In the genomic region with DNA sequence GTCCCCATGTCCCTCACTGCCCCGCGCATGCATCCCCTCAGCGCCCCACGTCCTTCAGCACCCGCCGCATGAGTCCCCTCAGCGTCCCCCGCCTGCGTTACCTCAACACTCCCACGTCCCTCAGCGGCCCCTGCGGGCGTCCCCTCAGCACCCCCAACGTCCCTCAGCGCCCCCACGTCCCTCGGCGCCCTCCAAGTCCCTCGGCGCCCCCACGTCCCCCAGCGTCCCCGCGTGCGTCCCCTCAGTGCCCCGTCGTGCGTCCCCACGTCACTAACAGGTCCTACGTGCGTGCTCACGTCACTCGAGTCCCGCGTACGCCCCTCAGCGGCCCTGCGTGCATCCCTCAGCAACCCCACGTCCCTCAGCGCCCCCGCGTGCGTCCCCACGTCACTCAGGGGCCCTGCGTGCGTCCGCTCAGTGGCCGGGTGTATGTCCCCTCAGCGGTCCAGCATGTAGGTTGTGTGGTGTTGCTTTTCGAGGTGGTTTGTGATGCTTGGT, we compare ENCODE assay signal across 17 cellular contexts. TPM values are rescaled to one million over a fixed set of nuclear protein-coding genes. Genes with fewer than 3 reads are reported as not detected.
DNase-seq lines count a peak whose midpoint lies in the region; ATAC-seq and TF ChIP-seq lines count a peak whose summit lies in the region.
"Had no signal": no experiment of that assay in that cellular context is flagged by ENCODE, and none has a peak within 500 bp of the region (broad histone marks: within the 10 kb centered on the region; RNA-seq: fewer than 3 reads in every experiment).

No MANE protein-coding gene starts in this region.

- peaks cover 25% of the 10 kb centered on the region for H3K27me3 Mint-ChIP-seq in activated CD8-positive, alpha-beta memory T cell treated with anti-CD3 and anti-CD28 coated beads, Interleukin-2, amount 10 ng/mL, durations not matched to agents 7 days and 5 days
- H3K27me3 Mint-ChIP-seq in CD14-positive monocyte (ENCODE audit: low read depth in 3 of 3), result peaks cover 10 to 25% (median 11%) of the 10 kb centered on the region in 3 donors

- H3K9ac ChIP-seq in IMR-90 (ENCODE audit: low read depth, low read length), result no peak overlapping the region
- H3K9ac ChIP-seq: BLaER1 had no signal

- no peaks in the 10 kb centered on the region for H3K36me3 Mint-ChIP-seq in activated CD8-positive, alpha-beta memory T cell treated with anti-CD3 and anti-CD28 coated beads, Interleukin-2, amount 10 ng/mL, durations not matched to agents 7 days and 5 days
- no peaks in the 10 kb centered on the region for H3K36me3 Mint-ChIP-seq in CD14-positive monocyte

- no peak overlapping the region for H3K56ac ChIP-seq in IMR-90 (ENCODE audit: extremely low read depth, insufficient read depth, low read length)

- no peaks in the 10 kb centered on the region for H3K79me1 ChIP-seq in IMR-90 (ENCODE audit: low read depth in 1 of 2, low read length in 2 of 2)

- H2BK5ac ChIP-seq in IMR-90 (ENCODE audit: low read depth, low read length, poor library complexity, severe bottlenecking), result no peak overlapping the region

- H4K8ac ChIP-seq in IMR-90 (ENCODE audit: low read depth in 2 of 2, low read length in 2 of 2), result no peak overlapping the region

- no peak overlapping the region for H2BK15ac ChIP-seq in IMR-90 (ENCODE audit: low read depth, low read length)

- CTCF ChIA-PET in activated CD8-positive, alpha-beta memory T cell treated with anti-CD3 and anti-CD28 coated beads, Interleukin-2, amount 10 ng/mL, durations not matched to agents 7 days and 5 days (lab: Charles Lee), result no interaction called here
- CTCF ChIA-PET in IMR-90 (lab: Yijun Ruan, JAX), result no interaction called here

- no peak overlapping the region for H4K91ac ChIP-seq in IMR-90 (ENCODE audit: insufficient read depth, low read depth, low read length)

- H4K5ac ChIP-seq in IMR-90 (ENCODE audit: low read depth, low read length), result no peak overlapping the region

- H3K36me3 ChIP-seq in IMR-90 (ENCODE audit: control insufficient read depth, insufficient read depth, low read length) (no peaks in the 10 kb centered on the region), esophagus muscularis mucosa (no peaks in the 10 kb centered on the region)
- H3K36me3 ChIP-seq: BLaER1, HAP-1 had no signal

- H3K27ac ChIP-seq in IMR-90 (ENCODE audit: insufficient read depth, low read length), result no peak overlapping the region
- H3K27ac ChIP-seq in esophagus muscularis mucosa (replicated peaks in 1 of 4), result peak overlapping the region in 2 of 4 donors; percentile 79 to 85
- H3K27ac ChIP-seq: BLaER1, PC-9 had no signal

- peaks cover 3% of the 10 kb centered on the region; the same call in 1 of the 2 replicates for H3K9me1 ChIP-seq in IMR-90 (ENCODE audit: insufficient read depth, low read length)

- H2AK9ac ChIP-seq in IMR-90 (replicated peaks; ENCODE audit: low read depth, low read length, poor library complexity), result no peak overlapping the region

- H3K18ac ChIP-seq in IMR-90 (ENCODE audit: low read depth, low read length), result no peak overlapping the region

- H3K27me3 ChIP-seq in IMR-90 (ENCODE audit: control insufficient read depth, insufficient read depth, low read length) (no peaks in the 10 kb centered on the region), esophagus muscularis mucosa (no peaks in the 10 kb centered on the region)
- H3K27me3 ChIP-seq: BLaER1 had no signal

- H2AFZ ChIP-seq in IMR-90 (replicated peaks; ENCODE audit: low read length, poor library complexity), result no peak overlapping the region
- H2AFZ ChIP-seq: PC-9 had no signal

- no peak for TF ChIP-seq RAD21 in IMR-90 (IDR thresholded peaks at IDR 0.05; ENCODE audit: low read length)

- H3K4me3 Mint-ChIP-seq in activated CD8-positive, alpha-beta memory T cell treated with anti-CD3 and anti-CD28 coated beads, Interleukin-2, amount 10 ng/mL, durations not matched to agents 7 days and 5 days, result no peak overlapping the region
- H3K4me3 Mint-ChIP-seq in CD14-positive monocyte, result no peak overlapping the region

- no peaks in the 10 kb centered on the region for H4K20me1 ChIP-seq in IMR-90 (ENCODE audit: insufficient read depth, low read length)
- H4K20me1 ChIP-seq: BLaER1 had no signal

- DNase-seq in activated CD8-positive, alpha-beta memory T cell treated with anti-CD3 and anti-CD28 coated beads, Interleukin-2, amount 10 ng/mL, durations not matched to agents 7 days and 5 days, result peak; percentile 39
- DNase-seq in activated CD8-positive, alpha-beta memory T cell treated with anti-CD3 and anti-CD28 coated beads for 24 hours, result no peak
- no peak for DNase-seq in IMR-90
- peak; percentile 45 for DNase-seq in esophagus muscularis mucosa (ENCODE audit: extremely low spot score)
- DNase-seq in posterior vena cava (ENCODE audit: low spot score), result peak; percentile 79
- no peak for DNase-seq in CD14-positive monocyte (ENCODE audit: low spot score)
- DNase-seq in AML-193 (lab: John Stamatoyannopoulos, UW), result no peak
- DNase-seq: 8988T, DMS79 treated with DMSO at 0.1 percent for 48 hours, KBM-7, NCI-H1436, NCI-H2029 treated with DMSO at 0.1 percent for 48 hours, NCI-H774, PC-9 had no signal

- H3K4me1 ChIP-seq in IMR-90 (ENCODE audit: control insufficient read depth, insufficient read depth, low read length) (peaks cover 20% of the 10 kb centered on the region), esophagus muscularis mucosa (peaks cover 49 to 74% (median 66%) of the 10 kb centered on the region in 4 donors)
- H3K4me1 ChIP-seq: HAP-1 had no signal

- 91% methylated on average over 7 of the region's 50 CpGs; no CpG with 5 or more reads in 1 of the 2 experiments for WGBS in IMR-90 (ENCODE audit: extremely low coverage in 2 of 2, insufficient read length in 1 of 2), 2 experiments
- 97% methylated on average over 50 of the region's 50 CpGs for WGBS in esophagus muscularis mucosa

- dilution Hi-C loops in IMR-90 (cut with HindIII; ENCODE audit: low sequenced_read_pairs, unreplicated experiment), result no loop called here

- peaks cover 12% of the 10 kb centered on the region for H3K4me1 Mint-ChIP-seq in activated CD8-positive, alpha-beta memory T cell treated with anti-CD3 and anti-CD28 coated beads, Interleukin-2, amount 10 ng/mL, durations not matched to agents 7 days and 5 days
- H3K4me1 Mint-ChIP-seq in CD14-positive monocyte, result no peaks in the 10 kb centered on the region

- no peak for ATAC-seq in activated CD8-positive, alpha-beta memory T cell treated with anti-CD3 and anti-CD28 coated beads, Interleukin-2, amount 10 ng/mL, durations not matched to agents 7 days and 5 days
- no peak for ATAC-seq in IMR-90 (ENCODE audit: low read depth)
- ATAC-seq in HG03196 (IDR thresholded peaks at IDR 0.05; ENCODE audit: unreplicated experiment), result no peak

- no peak overlapping the region for H3K27ac Mint-ChIP-seq in activated CD8-positive, alpha-beta memory T cell treated with anti-CD3 and anti-CD28 coated beads, Interleukin-2, amount 10 ng/mL, durations not matched to agents 7 days and 5 days
- no peak overlapping the region for H3K27ac Mint-ChIP-seq in CD14-positive monocyte

- TF ChIP-seq POLR2A in IMR-90 (IDR thresholded peaks at IDR 0.05; ENCODE audit: low read depth, low read length), result no peak
- TF ChIP-seq POLR2A in esophagus muscularis mucosa (IDR thresholded peaks at IDR 0.05; ENCODE audit: low read depth), result no peak

- no peak overlapping the region for H3K4me3 ChIP-seq in IMR-90 (ENCODE audit: insufficient read depth, low read depth, low read length)
- H3K4me3 ChIP-seq in esophagus muscularis mucosa, result no peak overlapping the region
- H3K4me3 ChIP-seq: BLaER1, HAP-1, PC-9 had no signal

- H3K9me3 ChIP-seq in IMR-90 (ENCODE audit: control insufficient read depth, insufficient read depth, low read length) (no peaks in the 10 kb centered on the region), esophagus muscularis mucosa (no peaks in the 10 kb centered on the region)
- H3K9me3 ChIP-seq: BLaER1, HAP-1 had no signal

- peak overlapping the region; percentile 20; the same call in 1 of the 2 replicates for H2AK5ac ChIP-seq in IMR-90 (ENCODE audit: low read depth, low read length)

- H3K14ac ChIP-seq in IMR-90 (replicated peaks; ENCODE audit: low read depth, low read length), result no peak overlapping the region

- H3K4me2 ChIP-seq in IMR-90 (ENCODE audit: low read depth, low read length), result no peak overlapping the region
- H3K4me2 ChIP-seq: PC-9 had no signal

- no peak for TF ChIP-seq EP300 in esophagus muscularis mucosa (IDR thresholded peaks at IDR 0.05)

- intact Hi-C loops in IMR-90 (cut with micrococcal nuclease), result no loop called here
- intact Hi-C loops in esophagus muscularis mucosa (cut with DNase I), result no loop called here
- intact Hi-C loops in posterior vena cava (cut with DNase I), result no loop called here
- intact Hi-C loops in CD14-positive monocyte (cut with micrococcal nuclease), result no loop called here

- POLR2A ChIA-PET in IMR-90 (lab: Charles Lee; ENCODE audit: unreplicated experiment), result no interaction called here

- H2BK20ac ChIP-seq in IMR-90 (ENCODE audit: low read depth, low read length), result no peak overlapping the region

- H3K9me3 Mint-ChIP-seq in activated CD8-positive, alpha-beta memory T cell treated with anti-CD3 and anti-CD28 coated beads, Interleukin-2, amount 10 ng/mL, durations not matched to agents 7 days and 5 days (ENCODE audit: low read depth), result no peaks in the 10 kb centered on the region
- H3K9me3 Mint-ChIP-seq in CD14-positive monocyte, result peaks cover 0 to 6% (median 3%) of the 10 kb centered on the region in 7 donors

- in situ Hi-C loops in IMR-90 (cut with MboI; ENCODE audit: low sequenced_read_pairs), result no loop called here

- peak overlapping the region; percentile 13; the same call in 1 of the 2 replicates for H2BK120ac ChIP-seq in IMR-90 (ENCODE audit: low read depth, low read length)

- no peak for TF ChIP-seq CTCF in IMR-90 (conservative IDR thresholded peaks at IDR 0.05; ENCODE audit: low read depth, low read length)
- TF ChIP-seq CTCF in esophagus muscularis mucosa (IDR thresholded peaks at IDR 0.05), result no peak
- TF ChIP-seq CTCF in CD14-positive monocyte (IDR thresholded peaks at IDR 0.05), result no peak

- no TSS peak for BruUV-seq in IMR-90 (replicated peaks; lab: Mats Ljungman, UMichigan)

- H3K4ac ChIP-seq in IMR-90 (ENCODE audit: low read depth, low read length), result no peak overlapping the region

- H3K23ac ChIP-seq in IMR-90 (ENCODE audit: low read depth, low read length), result no peak overlapping the region

TF ChIP-seq in IMR-90, 13 proteins besides CTCF, POLR2A, EP300 and RAD21 (continues in another document):
- no peak for TF ChIP-seq MAZ (IDR thresholded peaks at IDR 0.05; ENCODE audit: borderline replicate concordance, low read depth, low read length)
- no peak for TF ChIP-seq SMC3 (IDR thresholded peaks at IDR 0.05; ENCODE audit: low read depth, low read length)
- TF ChIP-seq CHD1 (IDR thresholded peaks at IDR 0.05; ENCODE audit: low read depth, low read length), result no peak
- no peak for TF ChIP-seq FOS (IDR thresholded peaks at IDR 0.05; ENCODE audit: low read depth, low read length)

RNA-seq across cellular contexts. Expression of a gene that starts 19.5 kb away (rescaled TPM):
- total RNA-seq in activated CD8-positive, alpha-beta memory T cell treated with anti-CD3 and anti-CD28 coated beads, Interleukin-2, amount 10 ng/mL, durations not matched to agents 7 days and 5 days, result under 1 TPM; 0.15 to 0.23 TPM
- total RNA-seq in IMR-90 (2012; rRNA removed), result 212 and 220 TPM in 2 replicates
- polyA plus RNA-seq in IMR-90 (2012; rRNA removed), result 795 and 823 TPM in 2 replicates
- 1,010 and 1,498 TPM in 2 replicates for polyA plus RNA-seq in IMR-90 (2012; cell fraction: cytosol; rRNA removed)
- polyA plus RNA-seq in IMR-90 (2012; cell fraction: nucleus; rRNA removed; ENCODE audit: low replicate concordance), result 1,145 and 2,216 TPM in 2 replicates
- 100 to 1,000 TPM; 241 to 459 (median 346) TPM for total RNA-seq in esophagus muscularis mucosa
- 100 to 1,000 TPM; 201 to 215 TPM for total RNA-seq in posterior vena cava
- polyA plus RNA-seq in CD14-positive monocyte, result 1 to 10 TPM; 1.8 to 1.9 TPM

Comparison
In these comparisons a context has a peak if more than half of its experiments do, and no peak if none do; other contexts are left out.
1. DNase-seq: peak in activated CD8-positive, alpha-beta memory T cell treated with anti-CD3 and anti-CD28 coated beads, Interleukin-2, amount 10 ng/mL, durations not matched to agents 7 days and 5 days (single experiment), esophagus muscularis mucosa (single experiment) and posterior vena cava (single experiment); none in activated CD8-positive, alpha-beta memory T cell treated with anti-CD3 and anti-CD28 coated beads for 24 hours (single experiment), IMR-90 (single experiment), CD14-positive monocyte (single experiment) and AML-193 (0 of 2).
2. RNA of a gene that starts 19.5 kb away (total RNA-seq): 241 to 459 TPM in esophagus muscularis mucosa, 212 to 220 TPM in IMR-90 and 201 to 215 TPM in posterior vena cava; 0.15 to 0.23 TPM in activated CD8-positive, alpha-beta memory T cell treated with anti-CD3 and anti-CD28 coated beads, Interleukin-2, amount 10 ng/mL, durations not matched to agents 7 days and 5 days; every median in the first group is over 100 times any median in the second.